11 cellular contexts compared by ENCODE assay signal in genomic region chr2:25794544-25795276, GRCh38.
DNase-seq lines count a peak whose midpoint lies in the region; ATAC-seq and TF ChIP-seq lines count a peak whose summit lies in the region.
"Had no signal": no experiment of that assay in that cellular context is flagged by ENCODE, and none has a peak within 500 bp of the region (broad histone marks: within the 10 kb centered on the region; RNA-seq: fewer than 3 reads in every experiment).

No MANE protein-coding gene starts in this region.

- H3K36me3 ChIP-seq in left ventricle myocardium inferior (peaks cover 35% of the 10 kb centered on the region), right atrium auricular region (peaks cover 10% of the 10 kb centered on the region), testis (ENCODE audit: low read depth, missing control alignments) (no peaks in the 10 kb centered on the region)

- H3K27me3 ChIP-seq in left ventricle myocardium inferior (ENCODE audit: low read depth) (no peaks in the 10 kb centered on the region), right atrium auricular region (no peaks in the 10 kb centered on the region), testis (no peaks in the 10 kb centered on the region)

- peak overlapping the region; percentile 73 for H3K4me3 Mint-ChIP-seq in activated CD4-positive, alpha-beta memory T cell treated with anti-CD3 and anti-CD28 coated beads, Interleukin-2, amount 10 ng/mL, durations not matched to agents 7 days and 5 days
- peak overlapping the region; percentile 83 to 90 for H3K4me3 Mint-ChIP-seq in stimulated activated naive CD8-positive, alpha-beta T cell treated with anti-CD3 and anti-CD28 coated beads, Interleukin-15, amount 100 ng/mL, for 72 hours

- H3K27ac Mint-ChIP-seq in activated CD4-positive, alpha-beta memory T cell treated with anti-CD3 and anti-CD28 coated beads, Interleukin-2, amount 10 ng/mL, durations not matched to agents 7 days and 5 days: peak overlapping the region; percentile 84
- H3K27ac Mint-ChIP-seq in stimulated activated naive CD8-positive, alpha-beta T cell treated with anti-CD3 and anti-CD28 coated beads, Interleukin-15, amount 100 ng/mL, for 72 hours: peak overlapping the region; percentile 79 to 95

- peaks cover 2% of the 10 kb centered on the region for H3K9me3 Mint-ChIP-seq in activated CD4-positive, alpha-beta memory T cell treated with anti-CD3 and anti-CD28 coated beads, Interleukin-2, amount 10 ng/mL, durations not matched to agents 7 days and 5 days
- H3K9me3 Mint-ChIP-seq in stimulated activated naive CD8-positive, alpha-beta T cell treated with anti-CD3 and anti-CD28 coated beads, Interleukin-15, amount 100 ng/mL, for 72 hours: no peaks in the 10 kb centered on the region

- H3K27ac ChIP-seq in left ventricle myocardium inferior (replicated peaks) (peak overlapping the region; percentile 21), right atrium auricular region (no peak overlapping the region), testis (no peak overlapping the region)

- no peak for TF ChIP-seq POLR2A in testis (IDR thresholded peaks at IDR 0.05)

- CTCF ChIA-PET in activated CD4-positive, alpha-beta memory T cell treated with anti-CD3 and anti-CD28 coated beads, Interleukin-2, amount 10 ng/mL, durations not matched to agents 7 days and 5 days (lab: Charles Lee): interaction anchor here (0.7 to 2.6 kb wide), 8 partner anchors 10 to 188 kb away, joined by 3 to 13 read pairs (median 3); no protein-coding TSS in a partner anchor

- H3K4me1 Mint-ChIP-seq in activated CD4-positive, alpha-beta memory T cell treated with anti-CD3 and anti-CD28 coated beads, Interleukin-2, amount 10 ng/mL, durations not matched to agents 7 days and 5 days: peaks cover 81% of the 10 kb centered on the region
- H3K4me1 Mint-ChIP-seq in stimulated activated naive CD8-positive, alpha-beta T cell treated with anti-CD3 and anti-CD28 coated beads, Interleukin-15, amount 100 ng/mL, for 72 hours: peaks cover 88% of the 10 kb centered on the region

- POLR2A ChIA-PET in activated CD4-positive, alpha-beta memory T cell treated with anti-CD3 and anti-CD28 coated beads, Interleukin-2, amount 10 ng/mL, durations not matched to agents 7 days and 5 days (lab: Charles Lee): interaction anchor here (0.6 to 2.9 kb wide), 13 partner anchors 10 to 450 kb away, joined by 3 to 23 read pairs (median 6); partner anchors contain the start of genes ASXL2, HADHA and HADHB

- H3K9me3 ChIP-seq in left ventricle myocardium inferior (replicated peaks) (no peaks in the 10 kb centered on the region), right atrium auricular region (no peaks in the 10 kb centered on the region), testis (no peaks in the 10 kb centered on the region)

- no peak for TF ChIP-seq CTCF in left ventricle myocardium inferior (IDR thresholded peaks at IDR 0.05; ENCODE audit: borderline replicate concordance)
- no peak for TF ChIP-seq CTCF in right atrium auricular region (IDR thresholded peaks at IDR 0.05)
- no peak for TF ChIP-seq CTCF in testis (IDR thresholded peaks at IDR 0.05)

- DNase-seq in left ventricle myocardium inferior: no peak
- DNase-seq in right atrium auricular region (ENCODE audit: low spot score): no peak
- DNase-seq in activated CD4-positive, alpha-beta memory T cell treated with anti-CD3 and anti-CD28 coated beads, Interleukin-2, amount 10 ng/mL, durations not matched to agents 7 days and 5 days: no peak
- DNase-seq in stimulated activated naive CD8-positive, alpha-beta T cell treated with anti-CD3 and anti-CD28 coated beads, Interleukin-15, amount 100 ng/mL, for 72 hours: no peak
- no peak for DNase-seq in NCI-H748 treated with DMSO at 0.1 percent for 48 hours (lab: John Stamatoyannopoulos, UW)
- DNase-seq in glomerular visceral epithelial cell (ENCODE audit: extremely low spot score): no peak
- no peak for DNase-seq in testis
- DNase-seq: AML-193, kidney had no signal

- intact Hi-C loops in left ventricle myocardium inferior (cut with micrococcal nuclease) (no loop called here), testis (cut with DNase I; ENCODE audit: low total_unique reads) (no loop called here)

- WGBS in testis, 2 donors: 81% methylated on average over 4 of the region's 4 CpGs

- no peaks in the 10 kb centered on the region for H3K27me3 Mint-ChIP-seq in activated CD4-positive, alpha-beta memory T cell treated with anti-CD3 and anti-CD28 coated beads, Interleukin-2, amount 10 ng/mL, durations not matched to agents 7 days and 5 days
- H3K27me3 Mint-ChIP-seq in stimulated activated naive CD8-positive, alpha-beta T cell treated with anti-CD3 and anti-CD28 coated beads, Interleukin-15, amount 100 ng/mL, for 72 hours: no peaks in the 10 kb centered on the region

- H3K4me3 ChIP-seq in left ventricle myocardium inferior: no peak overlapping the region
- no peak overlapping the region for H3K4me3 ChIP-seq in right atrium auricular region
- no peak overlapping the region for H3K4me3 ChIP-seq in testis

- ATAC-seq in HG03095 (IDR thresholded peaks at IDR 0.05; ENCODE audit: unreplicated experiment): peak; percentile 69
- peak; percentile 58 for ATAC-seq in stimulated activated naive CD8-positive, alpha-beta T cell treated with anti-CD3 and anti-CD28 coated beads, Interleukin-15, amount 100 ng/mL, for 72 hours
- ATAC-seq: Panc1 had no signal

- H3K36me3 Mint-ChIP-seq in activated CD4-positive, alpha-beta memory T cell treated with anti-CD3 and anti-CD28 coated beads, Interleukin-2, amount 10 ng/mL, durations not matched to agents 7 days and 5 days (ENCODE audit: low read depth): peaks cover 73% of the 10 kb centered on the region

- H3K4me1 ChIP-seq in left ventricle myocardium inferior (peaks cover 17% of the 10 kb centered on the region), right atrium auricular region (no peaks in the 10 kb centered on the region), testis (no peaks in the 10 kb centered on the region)
